ENCODE assay signal across 8 cellular contexts in genomic region chr6:49550413-49551125, GRCh38. TPM values are rescaled to one million over a fixed set of nuclear protein-coding genes. Genes with fewer than 3 reads are reported as not detected.
DNase-seq lines count a peak whose midpoint lies in the region; ATAC-seq lines count a peak whose summit lies in the region.

TSS of gene C6orf141 (plus strand) at chr6:49550668. CDS start at chr6:49550793, 125 bp downstream.

- peak within 1 kb of the TSS; percentile 14 for H3K4me3 ChIP-seq in effector memory CD4-positive, alpha-beta T cell (ENCODE audit: insufficient read depth, low read depth, low read length, poor library complexity, severe bottlenecking)
- H3K4me3 ChIP-seq in muscle layer of colon (ENCODE audit: low read depth in 1 of 2, low read length in 2 of 2) (peak within 1 kb of the TSS; percentile 31 to 57), urinary bladder (ENCODE audit: low read depth, low read length) (peak within 1 kb of the TSS; percentile 13)

- under 1% methylated on average over 48 of the region's 48 CpGs for WGBS in urinary bladder

- H3K9ac ChIP-seq in muscle layer of colon (ENCODE audit: low read length), result no peak within 1 kb of the TSS

- H3K4me1 ChIP-seq in effector memory CD4-positive, alpha-beta T cell (ENCODE audit: control insufficient read depth, insufficient read depth, low read length, poor library complexity, severe bottlenecking), result no peaks in the 10 kb centered on the region
- H3K4me1 ChIP-seq in muscle layer of colon (ENCODE audit: insufficient read depth, low read length) (no peaks in the 10 kb centered on the region), urinary bladder (ENCODE audit: insufficient read depth) (no peaks in the 10 kb centered on the region)

- peak within 1 kb of the TSS; percentile 86 for H3K4me3 Mint-ChIP-seq in T-helper 17 cell

- no peaks in the 10 kb centered on the region for H3K36me3 ChIP-seq in effector memory CD4-positive, alpha-beta T cell (ENCODE audit: control insufficient read depth, insufficient read depth, low read length)
- no peaks in the 10 kb centered on the region for H3K36me3 ChIP-seq in muscle layer of colon (ENCODE audit: insufficient read depth, low read length)
- H3K36me3 ChIP-seq in urinary bladder (ENCODE audit: insufficient read depth), result no peaks in the 10 kb centered on the region

- H3K9me3 ChIP-seq in T-helper 17 cell (ENCODE audit: control insufficient read depth, low read length, poor library complexity, severe bottlenecking) (no peaks in the 10 kb centered on the region), muscle layer of colon (ENCODE audit: low read length) (no peaks in the 10 kb centered on the region)
- H3K9me3 ChIP-seq in effector memory CD4-positive, alpha-beta T cell (ENCODE audit: control insufficient read depth, low read length), result no peaks in the 10 kb centered on the region

- peak; percentile 88 for DNase-seq in DMS53 (lab: John Stamatoyannopoulos, UW)
- DNase-seq in T-helper 17 cell, result no peak
- DNase-seq in effector memory CD4-positive, alpha-beta T cell, result no peak
- DNase-seq in effector CD8-positive, alpha-beta T cell (lab: John Stamatoyannopoulos, UW), result no peak

- H3K27ac Mint-ChIP-seq in T-helper 17 cell, result peak within 1 kb of the TSS; percentile 19

- peaks cover 5% of the 10 kb centered on the region for H3K36me3 Mint-ChIP-seq in T-helper 17 cell (ENCODE audit: low read depth)

- no peak within 1 kb of the TSS for H3K27ac ChIP-seq in effector memory CD4-positive, alpha-beta T cell (ENCODE audit: insufficient read depth, low read length, poor library complexity, severe bottlenecking)
- no peak within 1 kb of the TSS for H3K27ac ChIP-seq in muscle layer of colon (ENCODE audit: low read depth, low read length)
- H3K27ac ChIP-seq in urinary bladder (ENCODE audit: low read depth), result no peak within 1 kb of the TSS

- peaks cover 4% of the 10 kb centered on the region for H3K27me3 ChIP-seq in effector memory CD4-positive, alpha-beta T cell (replicated peaks; ENCODE audit: control insufficient read depth, insufficient read depth, low read length, poor library complexity, severe bottlenecking)
- H3K27me3 ChIP-seq in muscle layer of colon (ENCODE audit: control insufficient read depth in 1 of 2, insufficient read depth in 2 of 2, low read length in 2 of 2), result peaks cover 15 to 16% of the 10 kb centered on the region in 2 donors

- peaks cover 60% of the 10 kb centered on the region for H3K27me3 Mint-ChIP-seq in T-helper 17 cell

- peaks cover 17% of the 10 kb centered on the region for H3K4me1 Mint-ChIP-seq in T-helper 17 cell

- ATAC-seq in GM21360 (IDR thresholded peaks at IDR 0.05; ENCODE audit: unreplicated experiment) (peak; percentile 69), HG03469 (IDR thresholded peaks at IDR 0.05; ENCODE audit: unreplicated experiment) (peak; percentile 55), T-helper 17 cell (peak; percentile 56)

RNA-seq across cellular contexts. Expression of gene C6orf141, which starts in this region (rescaled TPM):
- total RNA-seq in T-helper 17 cell (not detected), urinary bladder (3.1 TPM)
- polyA plus RNA-seq in urinary bladder, result 2.3 TPM

Comparison
In these comparisons a context has a peak if more than half of its experiments do, and no peak if none do; other contexts are left out.
1. Peak in ATAC-seq in T-helper 17 cell; RNA of the gene not detected or under 1 TPM.